Comparison of ENCODE assay signal across 9 cellular contexts in genomic region chr3:47443611-47443995, GRCh38. TPM values are rescaled to one million over a fixed set of nuclear protein-coding genes. Genes with fewer than 3 reads are reported as not detected.
DNase-seq lines count a peak whose midpoint lies in the region; ATAC-seq lines count a peak whose summit lies in the region.
"Had no signal": no experiment of that assay in that cellular context is flagged by ENCODE, and none has a peak within 500 bp of the region (broad histone marks: within the 10 kb centered on the region; RNA-seq: fewer than 3 reads in every experiment).

No MANE protein-coding gene starts in this region.

- H3K9me3 ChIP-seq in adipocyte (ENCODE audit: control insufficient read depth, low read length): no peaks in the 10 kb centered on the region
- no peaks in the 10 kb centered on the region for H3K9me3 ChIP-seq in right cardiac atrium (ENCODE audit: control insufficient read depth, low read length)

- intact Hi-C loops in right cardiac atrium (cut with DNase I) (no loop called here), sciatic nerve (cut with DNase I) (no loop called here)

- peak; percentile 33 for DNase-seq in D341Med (ENCODE audit: low spot score)
- peak; percentile 33 for DNase-seq in adipocyte (ENCODE audit: low read depth)
- DNase-seq in right cardiac atrium: no peak
- peak; percentile 49 for DNase-seq in sciatic nerve (ENCODE audit: low spot score)
- DNase-seq in DMS79 treated with DMSO at 0.1 percent for 48 hours (lab: John Stamatoyannopoulos, UW): no peak
- no peak for DNase-seq in DMS 273 (lab: John Stamatoyannopoulos, UW; ENCODE audit: unreplicated experiment)
- DNase-seq: activated naive CD8-positive, alpha-beta T cell treated with anti-CD3 and anti-CD28 coated beads, Interleukin-2, amount 50 U/mL, for 24 hours had no signal

- 75% methylated on average over 5 of the region's 5 CpGs for WGBS in right cardiac atrium

- H3K36me3 ChIP-seq in adipocyte (ENCODE audit: control insufficient read depth, insufficient read depth, low read length, severe bottlenecking): peaks cover 12% of the 10 kb centered on the region

- ATAC-seq in right cardiac atrium (peak; percentile 25 to 34), sciatic nerve (peak; percentile 54), HG03108 (IDR thresholded peaks at IDR 0.05; ENCODE audit: unreplicated experiment) (no peak), HG03521 (IDR thresholded peaks at IDR 0.05; ENCODE audit: unreplicated experiment) (no peak)
- ATAC-seq: activated naive CD8-positive, alpha-beta T cell treated with anti-CD3 and anti-CD28 coated beads, Interleukin-2, amount 50 U/mL, for 24 hours had no signal

- H3K27ac ChIP-seq in right cardiac atrium (ENCODE audit: low read length): peak overlapping the region; percentile 72

- H3K9ac ChIP-seq in adipocyte (ENCODE audit: low read length): peak overlapping the region; percentile 48

- H3K4me1 ChIP-seq in adipocyte (ENCODE audit: control insufficient read depth, insufficient read depth, low read length): peaks cover 23% of the 10 kb centered on the region
- peaks cover 5% of the 10 kb centered on the region for H3K4me1 ChIP-seq in right cardiac atrium (ENCODE audit: control insufficient read depth, insufficient read depth, low read length)

- H3K27me3 ChIP-seq in adipocyte (replicated peaks; ENCODE audit: control insufficient read depth, insufficient read depth, low read length) (no peaks in the 10 kb centered on the region), right cardiac atrium (ENCODE audit: control insufficient read depth, insufficient read depth) (no peaks in the 10 kb centered on the region)

- H3K4me3 ChIP-seq in adipocyte (ENCODE audit: low read length) (peak overlapping the region; percentile 8), right cardiac atrium (ENCODE audit: low read length) (no peak overlapping the region)

RNA-seq across cellular contexts. Expression of gene SCAP, which starts 32.1 kb away (rescaled TPM):
- total RNA-seq in right cardiac atrium: 10 to 100 TPM; 38.4 to 46.6 (median 44.0) TPM
- polyA plus RNA-seq in right cardiac atrium: 31.1 TPM
- total RNA-seq in sciatic nerve: 64.6 TPM

Comparison
In these comparisons a context has a peak if more than half of its experiments do, and no peak if none do; other contexts are left out.
1. DNase-seq: peak in D341Med (single experiment), adipocyte (single experiment) and sciatic nerve (single experiment); none in right cardiac atrium (0 of 3), DMS79 treated with DMSO at 0.1 percent for 48 hours (single experiment) and DMS 273 (single experiment).
2. ATAC-seq: peak in right cardiac atrium (2 of 2) and sciatic nerve (single experiment); none in HG03108 (single experiment) and HG03521 (single experiment).